Comparison of ENCODE assay signal across 15 cellular contexts in the genomic region with DNA sequence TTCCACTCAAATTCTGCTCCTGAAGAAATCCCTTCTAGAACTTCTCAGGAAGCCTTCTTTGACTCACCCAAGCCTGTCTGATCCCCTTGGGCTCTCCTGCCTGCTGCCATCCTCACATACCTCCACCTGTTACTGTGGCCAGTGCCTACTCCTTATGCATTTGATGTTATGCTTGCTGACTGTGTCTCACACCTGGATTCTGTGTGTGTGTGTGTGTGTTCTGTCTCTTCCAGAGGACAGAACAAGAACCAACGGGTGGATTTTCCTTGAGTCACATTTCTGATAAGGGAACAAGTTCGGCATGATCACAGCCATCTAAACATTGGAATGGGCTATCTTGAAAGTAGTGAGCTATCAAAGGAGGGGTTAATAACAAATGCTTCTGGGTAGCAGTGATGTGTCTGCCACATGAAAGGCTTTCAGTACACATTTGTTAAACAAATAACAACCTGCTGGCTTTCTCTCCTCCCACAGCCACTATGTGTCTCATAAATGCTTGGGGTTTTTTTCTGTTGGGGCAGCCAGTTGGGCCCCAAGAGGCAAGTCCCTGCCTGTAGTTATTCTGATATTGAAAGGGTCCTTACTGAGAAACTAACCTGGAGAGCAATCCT. TPM values are rescaled to one million over a fixed set of nuclear protein-coding genes. Genes with fewer than 3 reads are reported as not detected.
DNase-seq lines count a peak whose midpoint lies in the region; ATAC-seq and TF ChIP-seq lines count a peak whose summit lies in the region.
"Had no signal": no experiment of that assay in that cellular context is flagged by ENCODE, and none has a peak within 500 bp of the region (broad histone marks: within the 10 kb centered on the region; RNA-seq: fewer than 3 reads in every experiment).

No MANE protein-coding gene starts in this region.

- no peaks in the 10 kb centered on the region for H3K9me3 ChIP-seq in vagina
- H3K9me3 ChIP-seq in uterus = no peaks in the 10 kb centered on the region
- H3K9me3 ChIP-seq: SJSA1 had no signal

- H3K36me3 Mint-ChIP-seq in stimulated activated naive CD8-positive, alpha-beta T cell treated with anti-CD3 and anti-CD28 coated beads, Interleukin-15, Interleukin-2, amounts not matched to agents 100 ng/mL and 50 ng/mL, for 24 hours (ENCODE audit: low read depth) = no peaks in the 10 kb centered on the region
- H3K36me3 Mint-ChIP-seq in glutamatergic neuron (ENCODE audit: unreplicated experiment) = no peaks in the 10 kb centered on the region
- H3K36me3 Mint-ChIP-seq: activated naive CD8-positive, alpha-beta T cell; naive B cell had no signal

- H3K4me1 Mint-ChIP-seq in stimulated activated naive CD8-positive, alpha-beta T cell treated with anti-CD3 and anti-CD28 coated beads, Interleukin-15, Interleukin-2, amounts not matched to agents 100 ng/mL and 50 ng/mL, for 24 hours (ENCODE audit: low read depth) = no peaks in the 10 kb centered on the region
- peaks cover 3% of the 10 kb centered on the region for H3K4me1 Mint-ChIP-seq in glutamatergic neuron (ENCODE audit: low read depth, unreplicated experiment)

- H3K4me3 ChIP-seq in vagina = no peak overlapping the region
- no peak overlapping the region for H3K4me3 ChIP-seq in uterus
- H3K4me3 ChIP-seq: dorsolateral prefrontal cortex, SJSA1 had no signal

- no peak overlapping the region for H3K4me3 Mint-ChIP-seq in stimulated activated naive CD8-positive, alpha-beta T cell treated with anti-CD3 and anti-CD28 coated beads, Interleukin-15, Interleukin-2, amounts not matched to agents 100 ng/mL and 50 ng/mL, for 24 hours
- H3K4me3 Mint-ChIP-seq in glutamatergic neuron (ENCODE audit: unreplicated experiment) = peak overlapping the region; percentile 39
- H3K4me3 Mint-ChIP-seq: activated naive CD8-positive, alpha-beta T cell; naive B cell had no signal

- intact Hi-C loops in vagina (cut with DNase I) = no loop called here
- intact Hi-C loops in uterus (cut with DNase I; ENCODE audit: low total_unique reads) = no loop called here

- H3K9me3 Mint-ChIP-seq in stimulated activated naive CD8-positive, alpha-beta T cell treated with anti-CD3 and anti-CD28 coated beads, Interleukin-15, Interleukin-2, amounts not matched to agents 100 ng/mL and 50 ng/mL, for 24 hours = no peaks in the 10 kb centered on the region
- peaks cover 5% of the 10 kb centered on the region for H3K9me3 Mint-ChIP-seq in glutamatergic neuron (ENCODE audit: unreplicated experiment)
- H3K9me3 Mint-ChIP-seq: naive B cell had no signal

- H3K27me3 Mint-ChIP-seq in stimulated activated naive CD8-positive, alpha-beta T cell treated with anti-CD3 and anti-CD28 coated beads, Interleukin-15, Interleukin-2, amounts not matched to agents 100 ng/mL and 50 ng/mL, for 24 hours = no peaks in the 10 kb centered on the region
- peaks cover 2% of the 10 kb centered on the region for H3K27me3 Mint-ChIP-seq in glutamatergic neuron (ENCODE audit: unreplicated experiment)
- H3K27me3 Mint-ChIP-seq: activated naive CD8-positive, alpha-beta T cell had no signal

- H3K27ac Mint-ChIP-seq in stimulated activated naive CD8-positive, alpha-beta T cell treated with anti-CD3 and anti-CD28 coated beads, Interleukin-15, Interleukin-2, amounts not matched to agents 100 ng/mL and 50 ng/mL, for 24 hours = peak overlapping the region; percentile 3
- no peak overlapping the region for H3K27ac Mint-ChIP-seq in glutamatergic neuron (ENCODE audit: unreplicated experiment)
- H3K27ac Mint-ChIP-seq: activated naive CD8-positive, alpha-beta T cell had no signal

- TF ChIP-seq CTCF in glutamatergic neuron (IDR thresholded peaks at IDR 0.05; ENCODE audit: partially characterized antibody, unreplicated experiment) = no peak
- no peak for TF ChIP-seq CTCF in vagina (IDR thresholded peaks at IDR 0.05)
- TF ChIP-seq CTCF in uterus (IDR thresholded peaks at IDR 0.05) = no peak

- H3K27me3 ChIP-seq in vagina (no peaks in the 10 kb centered on the region), uterus (no peaks in the 10 kb centered on the region)
- H3K27me3 ChIP-seq: dorsolateral prefrontal cortex, SJSA1 had no signal

- peaks cover 13% of the 10 kb centered on the region for H3K4me1 ChIP-seq in vagina
- H3K4me1 ChIP-seq in uterus = peaks cover 0 to 6% of the 10 kb centered on the region in 2 donors

- no peaks in the 10 kb centered on the region for H3K36me3 ChIP-seq in vagina
- H3K36me3 ChIP-seq in uterus = no peaks in the 10 kb centered on the region
- H3K36me3 ChIP-seq: SJSA1 had no signal

- no peak for TF ChIP-seq POLR2A in vagina (IDR thresholded peaks at IDR 0.05)
- TF ChIP-seq POLR2A in uterus (IDR thresholded peaks at IDR 0.05) = no peak

- no peak for ATAC-seq in stimulated activated naive CD8-positive, alpha-beta T cell treated with anti-CD3 and anti-CD28 coated beads, Interleukin-15, Interleukin-2, amounts not matched to agents 100 U/mL and 50 U/mL, for 24 hours
- ATAC-seq in HG03108 (IDR thresholded peaks at IDR 0.05; ENCODE audit: unreplicated experiment) = no peak
- no peak for ATAC-seq in GM19397 (IDR thresholded peaks at IDR 0.05; ENCODE audit: unreplicated experiment)

- H3K27ac ChIP-seq in vagina (peak overlapping the region; percentile 72), uterus (no peak overlapping the region)
- H3K27ac ChIP-seq: C4-2B, SJSA1 had no signal

- DNase-seq in stimulated activated naive CD8-positive, alpha-beta T cell treated with anti-CD3 and anti-CD28 coated beads, Interleukin-15, Interleukin-2, amounts not matched to agents 100 U/mL and 50 U/mL, for 24 hours = no peak
- DNase-seq in NCI-H2081 treated with DMSO at 0.1 percent for 48 hours (lab: John Stamatoyannopoulos, UW) (peak; percentile 35), glutamatergic neuron (no peak), vagina (ENCODE audit: extremely low spot score in 2 of 2) (no peak), uterus (no peak)
- DNase-seq: activated CD4-positive, alpha-beta T cell treated with anti-CD3 and anti-CD28 coated beads, Interleukin-2, amount 50 U/mL, for 1 hour; dorsolateral prefrontal cortex; naive B cell; NCI-H1092 had no signal

RNA-seq across cellular contexts. Expression of gene GPR37L1, which starts 8.9 kb away (rescaled TPM):
- total RNA-seq in glutamatergic neuron (ENCODE audit: unreplicated experiment) (not detected), vagina (0.25 TPM), uterus (under 1 TPM in 2 of 4 donors, not detected in 2; 0.09 to 0.21 TPM)

RNA-seq across cellular contexts. Expression of gene ARL8A, which starts 30.7 kb away (rescaled TPM):
- total RNA-seq in glutamatergic neuron (ENCODE audit: unreplicated experiment) (160 TPM), vagina (25.5 TPM), uterus (10 to 100 TPM in 3 of 4 donors, 1 to 10 TPM in 1; 4.6 to 86.2 (median 18.7) TPM)

RNA-seq across cellular contexts. Expression of gene PTPN7, which starts 46.6 kb away (rescaled TPM):
- not detected for total RNA-seq in glutamatergic neuron (ENCODE audit: unreplicated experiment)
- total RNA-seq in vagina = 7.9 TPM
- 1 to 10 TPM in 2 of 4 donors, under 1 TPM in 1, not detected in 1; 0.79 to 8.5 (median 1.8) TPM for total RNA-seq in uterus
- total RNA-seq: SJSA1 had no signal
